1 cellular context compared by ENCODE assay signal in the genomic region with DNA sequence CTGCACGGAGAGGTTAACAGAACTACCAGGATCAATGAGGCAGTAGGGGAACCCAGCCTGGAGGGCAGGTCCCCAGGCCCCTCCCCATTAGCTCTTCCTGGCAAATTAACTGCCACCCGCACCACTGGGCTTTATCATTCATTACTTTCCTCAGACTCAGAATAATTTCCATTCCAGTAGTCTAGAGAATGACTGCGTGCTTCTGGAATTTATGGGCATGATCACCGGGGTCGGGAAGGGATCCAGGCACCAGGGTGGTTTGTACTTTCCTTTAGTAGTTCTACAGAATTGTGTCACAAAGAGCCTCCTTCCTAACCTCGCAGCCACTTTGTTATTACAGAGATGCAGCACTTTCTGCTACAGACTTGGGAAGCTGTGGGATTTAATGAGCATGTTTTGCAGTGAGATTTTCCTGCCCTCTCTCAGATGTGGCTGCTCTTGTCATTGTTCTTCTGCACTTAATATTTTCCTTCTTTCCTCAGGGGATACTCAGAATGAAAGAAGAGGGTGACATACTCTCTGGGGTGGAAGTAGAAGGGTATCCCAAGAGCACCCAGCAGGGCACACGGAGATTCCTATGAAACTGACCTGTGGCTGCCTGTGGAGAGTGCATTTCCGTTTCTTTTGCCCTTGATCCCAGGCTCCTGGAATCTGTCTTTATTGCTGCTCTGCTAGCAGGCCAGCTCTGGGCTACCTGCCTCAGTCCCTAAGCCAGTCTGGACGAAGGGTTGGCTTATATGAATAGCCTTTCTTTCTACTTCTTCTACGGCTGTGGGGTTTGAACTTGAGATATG.
TF ChIP-seq lines count a peak whose summit lies in the region.

No MANE protein-coding gene starts in this region.

TF ChIP-seq in HCT116, 20 proteins besides CTCF, POLR2A, EP300 and RAD21:
- TF ChIP-seq ELF1 (IDR thresholded peaks at IDR 0.05; ENCODE audit: borderline replicate concordance, low read depth), result no peak
- no peak for TF ChIP-seq CEBPB (IDR thresholded peaks at IDR 0.05; ENCODE audit: low read depth)
- TF ChIP-seq SIN3A (IDR thresholded peaks at IDR 0.05; ENCODE audit: low read depth), result no peak
- TF ChIP-seq ZNF274 (IDR thresholded peaks at IDR 0.05; ENCODE audit: low read depth, low read length), result no peak
- TF ChIP-seq SRF (IDR thresholded peaks at IDR 0.05; ENCODE audit: low read depth), result no peak
- no peak for TF ChIP-seq SP1 (IDR thresholded peaks at IDR 0.05; ENCODE audit: low read depth)
- TF ChIP-seq ATF3 (IDR thresholded peaks at IDR 0.05), result no peak
- no peak for TF ChIP-seq EZH2phosphoT487 (IDR thresholded peaks at IDR 0.05; ENCODE audit: borderline replicate concordance)
- TF ChIP-seq CBX3 (IDR thresholded peaks at IDR 0.05; ENCODE audit: low read depth), result no peak
- TF ChIP-seq POLR2AphosphoS5 (IDR thresholded peaks at IDR 0.05; ENCODE audit: low read depth, low read length), result no peak
- no peak for TF ChIP-seq TCF7L2 (IDR thresholded peaks at IDR 0.05; ENCODE audit: borderline replicate concordance, extremely low read depth, insufficient read depth, insufficient read length)
